ENCODE assay signal across 13 cellular contexts in the genomic region with DNA sequence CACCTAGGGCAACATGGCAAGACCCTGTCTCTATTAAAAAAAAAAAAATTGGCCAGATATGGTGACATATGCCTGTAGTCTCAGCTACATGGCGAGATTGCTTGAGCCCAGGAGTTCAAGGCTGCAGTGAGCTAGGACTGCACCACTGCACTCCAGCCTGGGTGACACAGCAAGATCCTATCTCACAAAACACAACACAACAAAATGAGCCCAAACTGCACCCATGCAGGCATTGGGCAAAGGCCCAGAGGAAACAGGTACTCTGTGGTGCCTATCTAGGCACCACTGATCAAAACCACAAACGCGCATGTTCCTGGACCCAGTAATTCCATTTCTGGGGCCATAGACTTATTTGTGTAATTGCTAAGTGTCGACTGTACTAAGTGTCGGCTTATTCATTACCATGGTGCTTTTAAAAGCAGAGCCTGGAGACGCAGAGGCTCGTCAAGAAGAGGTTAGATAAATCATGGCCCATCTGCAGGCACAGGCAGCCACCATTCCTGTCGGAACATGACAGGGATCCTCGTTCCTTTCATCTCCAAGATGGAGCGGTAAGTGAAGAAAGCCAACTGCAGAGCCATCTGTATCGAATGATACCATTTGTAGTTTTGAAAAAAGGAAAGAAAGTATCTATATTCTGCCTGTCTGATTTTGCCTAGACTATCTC.
DNase-seq lines count a peak whose midpoint lies in the region; ATAC-seq, FAIRE-seq and TF ChIP-seq lines count a peak whose summit lies in the region.
"Had no signal": no experiment of that assay in that cellular context is flagged by ENCODE, and none has a peak within 500 bp of the region (broad histone marks: within the 10 kb centered on the region; RNA-seq: fewer than 3 reads in every experiment).

No MANE protein-coding gene starts in this region.

- no peak for TF ChIP-seq CTCF in HFFc6 (IDR thresholded peaks at IDR 0.05)
- TF ChIP-seq CTCF in mammary epithelial cell (conservative IDR thresholded peaks at IDR 0.05 in 1 of 2, IDR thresholded peaks at IDR 0.05 in 1 of 2; ENCODE audit: extremely low read depth in 1 of 2, insufficient read depth in 1 of 2, low read depth in 1 of 2, low read length in 2 of 2) = no peak
- TF ChIP-seq CTCF in keratinocyte (optimal IDR thresholded peaks at IDR 0.05 in 1 of 3, IDR thresholded peaks at IDR 0.05 in 1 of 3, conservative IDR thresholded peaks at IDR 0.05 in 1 of 3; ENCODE audit: extremely low read depth in 1 of 3, insufficient read depth in 2 of 3, low read length in 3 of 3) = no peak
- no peak for TF ChIP-seq CTCF in suprapubic skin (IDR thresholded peaks at IDR 0.05)

- in situ Hi-C loops in mammary epithelial cell (cut with MboI; ENCODE audit: low sequenced_read_pairs in 2 of 2) = no loop called here

- no peak overlapping the region for H3K4me3 ChIP-seq in mammary epithelial cell (replicated peaks in 1 of 3; ENCODE audit: insufficient read depth in 1 of 3, low read depth in 2 of 3, low read length in 3 of 3)
- no peak overlapping the region for H3K4me3 ChIP-seq in keratinocyte (ENCODE audit: control insufficient read depth in 2 of 3, extremely low read depth in 1 of 3, insufficient read depth in 2 of 3, low read depth in 1 of 3, low read length in 3 of 3)
- no peak overlapping the region for H3K4me3 ChIP-seq in suprapubic skin

- H3K9ac ChIP-seq in mammary epithelial cell (ENCODE audit: insufficient read depth, low read length) (no peak overlapping the region), keratinocyte (ENCODE audit: control insufficient read depth, extremely low read depth, insufficient read depth, low read length) (no peak overlapping the region)

- no peak overlapping the region for H3K4me3 Mint-ChIP-seq in HFFc6
- no peak overlapping the region for H3K4me3 Mint-ChIP-seq in stimulated activated memory B cell treated with anti-CD40 and anti-IgM and Interleukin-4, amounts not matched to agents 10 μg/mL and 1 μg/mL and 100 μg/mL, for 72 hours
- H3K4me3 Mint-ChIP-seq: activated T-cell treated with anti-CD3 and anti-CD28 coated beads, Interleukin-2, amount 50 U/mL, for 24 hours; CD14-positive monocyte; naive B cell had no signal

- H3K4me2 ChIP-seq in mammary epithelial cell (ENCODE audit: insufficient read depth, low read depth, low read length) = peak overlapping the region; percentile 4
- H3K4me2 ChIP-seq in keratinocyte (ENCODE audit: control insufficient read depth, extremely low read depth, insufficient read depth, low read depth, low read length) = peak overlapping the region; percentile 77

- dilution Hi-C loops in mammary epithelial cell (cut with HindIII; ENCODE audit: low sequenced_read_pairs) (no loop called here), keratinocyte (cut with MboI; ENCODE audit: extremely low pct_ligation_motif_present, low sequenced_read_pairs) (no loop called here)

- CTCF ChIA-PET in mammary epithelial cell (lab: Charles Lee; ENCODE audit: low non-redundant PET) = no interaction called here

- H3K9me1 ChIP-seq in keratinocyte (ENCODE audit: control insufficient read depth, extremely low read depth, insufficient read depth, low read length) = no peaks in the 10 kb centered on the region

- BruUV-seq in mammary epithelial cell (replicated peaks; lab: Mats Ljungman, UMichigan) = no TSS peak

- H3K36me3 ChIP-seq in mammary epithelial cell (ENCODE audit: insufficient read depth, low read length) (no peaks in the 10 kb centered on the region), keratinocyte (ENCODE audit: control insufficient read depth in 2 of 2, extremely low read depth in 1 of 2, insufficient read depth in 2 of 2, low read length in 2 of 2) (no peaks in the 10 kb centered on the region), suprapubic skin (no peaks in the 10 kb centered on the region)

- H3K27me3 ChIP-seq in mammary epithelial cell (ENCODE audit: insufficient read depth, low read length) (no peaks in the 10 kb centered on the region), keratinocyte (ENCODE audit: control insufficient read depth, extremely low read depth, insufficient read depth, low read length) (no peaks in the 10 kb centered on the region), suprapubic skin (no peaks in the 10 kb centered on the region)

- peaks cover 24% of the 10 kb centered on the region for H3K4me1 Mint-ChIP-seq in HFFc6 (ENCODE audit: low read depth)
- peaks cover 31% of the 10 kb centered on the region for H3K4me1 Mint-ChIP-seq in stimulated activated memory B cell treated with anti-CD40 and anti-IgM and Interleukin-4, amounts not matched to agents 10 μg/mL and 1 μg/mL and 100 μg/mL, for 72 hours

- peak; percentile 97 for FAIRE-seq in keratinocyte (lab: Jason Lieb, UNC)

- no peak for TF ChIP-seq POLR2A in suprapubic skin (IDR thresholded peaks at IDR 0.05)

- peaks cover 19% of the 10 kb centered on the region for H3K4me1 ChIP-seq in mammary epithelial cell (ENCODE audit: insufficient read depth, low read length)
- peaks cover 21% of the 10 kb centered on the region for H3K4me1 ChIP-seq in keratinocyte (ENCODE audit: control insufficient read depth, extremely low read depth, insufficient read depth, low read length)
- peaks cover 66% of the 10 kb centered on the region for H3K4me1 ChIP-seq in suprapubic skin

- 47% methylated on average over 11 of the region's 11 CpGs for WGBS in mammary epithelial cell (ENCODE audit: low coverage, missing lambda C conversion rate)
- 70% methylated on average over 11 of the region's 11 CpGs for WGBS in suprapubic skin

- H3K79me2 ChIP-seq in mammary epithelial cell (ENCODE audit: insufficient read depth, low read length) (no peaks in the 10 kb centered on the region), keratinocyte (ENCODE audit: control insufficient read depth, insufficient read depth, low read length) (no peaks in the 10 kb centered on the region)

- no peaks in the 10 kb centered on the region for H3K9me3 Mint-ChIP-seq in HFFc6
- H3K9me3 Mint-ChIP-seq in stimulated activated memory B cell treated with anti-CD40 and anti-IgM and Interleukin-4, amounts not matched to agents 10 μg/mL and 1 μg/mL and 100 μg/mL, for 72 hours = no peaks in the 10 kb centered on the region
- H3K9me3 Mint-ChIP-seq: activated T-cell treated with anti-CD3 and anti-CD28 coated beads, Interleukin-2, amount 50 U/mL, for 24 hours; CD14-positive monocyte; naive B cell had no signal

- peak overlapping the region; percentile 34; the same call in 1 of the 2 replicates for H3K27ac Mint-ChIP-seq in HFFc6
- H3K27ac Mint-ChIP-seq in stimulated activated memory B cell treated with anti-CD40 and anti-IgM and Interleukin-4, amounts not matched to agents 10 μg/mL and 1 μg/mL and 100 μg/mL, for 72 hours = no peak overlapping the region
- H3K27ac Mint-ChIP-seq: activated T-cell treated with anti-CD3 and anti-CD28 coated beads, Interleukin-2, amount 50 U/mL, for 24 hours; CD14-positive monocyte had no signal

- H4K20me1 ChIP-seq in mammary epithelial cell (ENCODE audit: insufficient read depth, low read length) (no peaks in the 10 kb centered on the region), keratinocyte (ENCODE audit: control insufficient read depth, extremely low read depth, insufficient read depth, low read length) (no peaks in the 10 kb centered on the region)

- no peak for TF ChIP-seq EP300 in suprapubic skin (IDR thresholded peaks at IDR 0.05)

- intact Hi-C loops in mammary epithelial cell (cut with micrococcal nuclease) = no loop called here

- peaks cover 5% of the 10 kb centered on the region for H3K27me3 Mint-ChIP-seq in HFFc6 (ENCODE audit: insufficient read depth)
- H3K27me3 Mint-ChIP-seq in stimulated activated memory B cell treated with anti-CD40 and anti-IgM and Interleukin-4, amounts not matched to agents 10 μg/mL and 1 μg/mL and 100 μg/mL, for 72 hours = no peaks in the 10 kb centered on the region
- H3K27me3 Mint-ChIP-seq: activated T-cell treated with anti-CD3 and anti-CD28 coated beads, Interleukin-2, amount 50 U/mL, for 24 hours; naive B cell had no signal

- H2AFZ ChIP-seq in mammary epithelial cell (ENCODE audit: low read depth, low read length) (peak overlapping the region; percentile 58), keratinocyte (ENCODE audit: control insufficient read depth, low read length) (peak overlapping the region; percentile 79)

- ATAC-seq in stimulated activated memory B cell treated with anti-CD40 and anti-IgM and Interleukin-4, amounts not matched to agents 10 μg/mL and 1 μg/mL and 100 μg/mL, for 72 hours = no peak

- H3K27ac ChIP-seq in mammary epithelial cell (ENCODE audit: insufficient read depth, low read depth, low read length) (no peak overlapping the region), keratinocyte (ENCODE audit: control insufficient read depth, insufficient read depth, low read length) (no peak overlapping the region), suprapubic skin (peak overlapping the region; percentile 89)

- no peaks in the 10 kb centered on the region for H3K9me3 ChIP-seq in mammary epithelial cell (replicated peaks; ENCODE audit: insufficient read depth, low read length)
- H3K9me3 ChIP-seq in keratinocyte (ENCODE audit: control insufficient read depth, low read depth, low read length) = no peaks in the 10 kb centered on the region
- H3K9me3 ChIP-seq in suprapubic skin = no peaks in the 10 kb centered on the region

- DNase-seq in HFFc6 (no peak), mammary epithelial cell (peak; percentile 15), keratinocyte (ENCODE audit: low read depth, low spot score) (peak; percentile 62), suprapubic skin (ENCODE audit: low spot score in 2 of 2) (peak in 1 of 2 donors; percentile 33), medulla oblongata (ENCODE audit: extremely low spot score) (no peak), cerebellar nuclear complex (lab: John Stamatoyannopoulos, UW) (no peak)
- DNase-seq: activated T-cell treated with anti-CD3 and anti-CD28 coated beads, Interleukin-2, amount 50 U/mL, for 24 hours; hippocampal formation; naive B cell; NCI-H1105; SHP77 treated with DMSO at 0.1 percent for 48 hours had no signal

- no peaks in the 10 kb centered on the region for H3K36me3 Mint-ChIP-seq in HFFc6 (ENCODE audit: low read depth)
- peaks cover 15% of the 10 kb centered on the region for H3K36me3 Mint-ChIP-seq in stimulated activated memory B cell treated with anti-CD40 and anti-IgM and Interleukin-4, amounts not matched to agents 10 μg/mL and 1 μg/mL and 100 μg/mL, for 72 hours

Comparison
In these comparisons a context has a peak if more than half of its experiments do, and no peak if none do; other contexts are left out.
1. DNase-seq: peak in mammary epithelial cell (single experiment) and keratinocyte (single experiment); none in HFFc6 (single experiment), medulla oblongata (single experiment) and cerebellar nuclear complex (0 of 2).